9 cellular contexts compared by ENCODE assay signal in the genomic region with DNA sequence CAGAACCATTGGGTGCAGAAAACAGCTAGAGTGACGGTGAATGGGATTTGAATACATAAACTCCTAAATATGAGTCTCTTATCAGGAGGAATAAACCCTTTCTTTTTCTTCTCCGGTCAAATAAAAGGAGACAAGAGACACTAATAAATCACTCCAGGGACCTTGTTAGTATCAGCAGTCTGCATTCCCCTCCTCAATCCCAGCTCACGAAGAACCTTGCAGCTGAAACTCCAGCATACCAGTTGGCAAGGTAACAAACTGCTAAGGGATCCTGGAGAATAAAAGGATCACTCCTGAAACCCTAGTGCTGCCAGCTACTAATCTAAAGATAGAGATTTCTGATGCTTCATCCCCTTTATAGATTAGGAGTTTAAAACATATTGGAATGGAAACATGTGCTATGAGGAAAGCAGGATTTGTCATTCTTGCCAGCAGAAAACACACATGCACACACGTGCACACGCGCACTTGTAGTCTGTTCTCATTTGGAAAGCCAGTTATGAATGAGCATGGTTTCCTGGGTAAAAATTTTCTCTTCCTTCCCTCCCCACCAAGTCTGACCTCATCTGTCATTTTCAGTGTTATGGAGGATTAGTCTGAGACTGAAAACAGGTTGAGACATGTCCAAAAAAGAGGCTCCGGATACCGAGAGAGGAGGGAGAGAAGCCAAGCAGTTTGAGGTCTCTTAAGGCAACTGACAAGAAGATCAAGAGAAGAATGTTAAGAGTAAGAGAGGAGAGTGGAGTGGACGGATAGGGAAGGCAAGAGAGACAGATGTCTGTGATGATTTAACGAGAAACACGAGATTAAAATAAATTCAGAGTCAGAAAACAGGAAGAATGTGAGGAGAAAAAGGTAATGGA. TPM values are rescaled to one million over a fixed set of nuclear protein-coding genes. Genes with fewer than 3 reads are reported as not detected.
DNase-seq lines count a peak whose midpoint lies in the region; ATAC-seq and TF ChIP-seq lines count a peak whose summit lies in the region.
"Had no signal": no experiment of that assay in that cellular context is flagged by ENCODE, and none has a peak within 500 bp of the region (broad histone marks: within the 10 kb centered on the region; RNA-seq: fewer than 3 reads in every experiment).

No MANE protein-coding gene starts in this region.

- H3K4me1 ChIP-seq in ACC112 (ENCODE audit: control insufficient read depth, insufficient read depth, low read length, unreplicated experiment): peaks cover 90% of the 10 kb centered on the region
- peaks cover 68% of the 10 kb centered on the region for H3K4me1 ChIP-seq in mammary epithelial cell (ENCODE audit: insufficient read depth, low read length)

- H3K36me3 ChIP-seq in ACC112 (ENCODE audit: insufficient read depth, low read length) (no peaks in the 10 kb centered on the region), mammary epithelial cell (ENCODE audit: insufficient read depth, low read length) (no peaks in the 10 kb centered on the region)
- H3K36me3 ChIP-seq: tibial artery had no signal

- 12% methylated on average over 11 of the region's 11 CpGs for WGBS in mammary epithelial cell (ENCODE audit: low coverage, missing lambda C conversion rate)

- peak overlapping the region; percentile 64 for H3K4me2 ChIP-seq in mammary epithelial cell (ENCODE audit: insufficient read depth, low read depth, low read length)

- TF ChIP-seq CTCF in mammary epithelial cell (conservative IDR thresholded peaks at IDR 0.05 in 1 of 2, IDR thresholded peaks at IDR 0.05 in 1 of 2; ENCODE audit: extremely low read depth in 1 of 2, insufficient read depth in 1 of 2, low read depth in 1 of 2, low read length in 2 of 2): no peak

- dilution Hi-C loops in mammary epithelial cell (cut with HindIII; ENCODE audit: low sequenced_read_pairs): no loop called here

- TSS peak; percentile 97 for BruUV-seq in mammary epithelial cell (replicated peaks; lab: Mats Ljungman, UMichigan)

- H3K27ac ChIP-seq in ACC112 (ENCODE audit: low read depth, low read length): peak overlapping the region; percentile 84
- peak overlapping the region; percentile 73 for H3K27ac ChIP-seq in mammary epithelial cell (ENCODE audit: insufficient read depth, low read depth, low read length)

- peak overlapping the region; percentile 63 for H2AFZ ChIP-seq in ACC112 (ENCODE audit: low read length, unreplicated experiment)
- peak overlapping the region; percentile 3 for H2AFZ ChIP-seq in mammary epithelial cell (ENCODE audit: low read depth, low read length)

- H3K27me3 ChIP-seq in ACC112 (ENCODE audit: insufficient read depth, low read length) (no peaks in the 10 kb centered on the region), mammary epithelial cell (ENCODE audit: insufficient read depth, low read length) (no peaks in the 10 kb centered on the region)
- H3K27me3 ChIP-seq: tibial artery had no signal

- H4K20me1 ChIP-seq in mammary epithelial cell (ENCODE audit: insufficient read depth, low read length): no peaks in the 10 kb centered on the region

- peak; percentile 72 for ATAC-seq in GM18511 (IDR thresholded peaks at IDR 0.05; ENCODE audit: unreplicated experiment)
- ATAC-seq in HG02938 (IDR thresholded peaks at IDR 0.05; ENCODE audit: unreplicated experiment): peak; percentile 68

- no peak overlapping the region for H3K4me3 ChIP-seq in ACC112 (ENCODE audit: low read depth, low read length)
- H3K4me3 ChIP-seq in mammary epithelial cell (replicated peaks in 1 of 3; ENCODE audit: insufficient read depth in 1 of 3, low read depth in 2 of 3, low read length in 3 of 3): no peak overlapping the region
- H3K4me3 ChIP-seq: tibial artery had no signal

- H3K9ac ChIP-seq in mammary epithelial cell (ENCODE audit: insufficient read depth, low read length): peak overlapping the region; percentile 71

- intact Hi-C loops in mammary epithelial cell (cut with micrococcal nuclease): loop anchor here (1.0 to 10.0 kb wide), 3 partner anchors 9 to 465 kb away; partner anchors contain the start of gene XPR1

- DNase-seq in NOMO-1 treated with DMSO at 0.1 percent for 48 hours (lab: John Stamatoyannopoulos, UW; ENCODE audit: unreplicated experiment) (peak; percentile 78), mammary epithelial cell (peak; percentile 96), mucosa of gallbladder (ENCODE audit: low spot score) (no peak), OCI-M2 (lab: John Stamatoyannopoulos, UW; ENCODE audit: unreplicated experiment) (no peak)
- DNase-seq in stimulated activated CD4-positive, alpha-beta T cell treated with anti-CD3 and anti-CD28 coated beads, Interleukin-4, amount 100 ng/mL, for 24 hours: peak; percentile 64

- H3K79me2 ChIP-seq in ACC112 (ENCODE audit: control insufficient read depth, insufficient read depth, low read length, unreplicated experiment) (peaks cover 14% of the 10 kb centered on the region), mammary epithelial cell (ENCODE audit: insufficient read depth, low read length) (peaks cover 3% of the 10 kb centered on the region)

- in situ Hi-C loops in mammary epithelial cell (cut with MboI; ENCODE audit: low sequenced_read_pairs in 2 of 2): no loop called here

- CTCF ChIA-PET in mammary epithelial cell (lab: Charles Lee; ENCODE audit: low non-redundant PET): no interaction called here

- no peaks in the 10 kb centered on the region for H3K9me3 ChIP-seq in mammary epithelial cell (replicated peaks; ENCODE audit: insufficient read depth, low read length)
- H3K9me3 ChIP-seq: tibial artery had no signal

RNA-seq across cellular contexts. Expression of gene IER5, which starts 10.9 kb away (rescaled TPM):
- total RNA-seq in mammary epithelial cell: 10 to 100 TPM; 16.3 to 37.5 TPM
- 21.0 TPM for polyA plus RNA-seq in mammary epithelial cell
- 11.8 TPM for polyA minus RNA-seq in mammary epithelial cell
- 13.9 TPM for total RNA-seq in mucosa of gallbladder

Comparison
In these comparisons a context has a peak if more than half of its experiments do, and no peak if none do; other contexts are left out.
1. DNase-seq: peak in NOMO-1 treated with DMSO at 0.1 percent for 48 hours (single experiment), mammary epithelial cell (single experiment) and stimulated activated CD4-positive, alpha-beta T cell treated with anti-CD3 and anti-CD28 coated beads, Interleukin-4, amount 100 ng/mL, for 24 hours (single experiment); none in mucosa of gallbladder (single experiment) and OCI-M2 (single experiment).